ENCODE assay signal across 1 cellular context in the genomic region with DNA sequence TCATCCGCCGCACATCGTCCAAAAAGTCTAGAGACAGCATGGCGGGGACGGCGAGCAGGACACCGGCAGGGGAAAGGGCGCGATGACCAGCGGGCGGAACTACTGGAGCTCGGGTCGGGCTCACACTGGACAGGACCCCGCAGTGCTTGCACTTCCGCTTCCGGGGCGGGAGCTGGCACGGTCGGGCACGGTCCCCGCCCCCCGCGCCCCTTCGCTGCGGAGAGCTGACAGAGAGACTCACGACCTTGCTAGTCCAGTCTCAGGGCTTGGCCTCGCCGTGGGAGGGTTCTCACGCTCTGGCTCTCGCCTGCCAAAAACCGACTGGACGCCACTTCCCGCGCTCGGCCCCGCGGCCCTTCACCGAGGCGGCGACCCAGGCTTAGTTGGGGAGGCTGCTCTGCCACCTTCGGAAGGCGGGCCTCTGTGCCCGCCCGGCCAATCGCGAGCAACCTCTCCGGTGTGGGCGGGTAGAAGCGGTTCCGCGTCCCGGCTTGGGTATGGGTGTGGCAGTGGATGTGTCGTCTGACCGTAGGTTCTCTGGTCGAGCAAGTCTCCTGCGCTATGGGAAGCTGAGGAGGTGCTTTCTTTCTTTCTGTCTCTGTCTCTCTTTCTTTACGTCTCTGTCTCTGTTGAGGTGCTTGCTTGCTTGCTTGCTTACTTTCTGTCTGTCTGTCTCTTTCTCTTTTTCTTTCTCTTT.
TF ChIP-seq lines count a peak whose summit lies in the region.

TSS of gene SEC11A (minus strand) at position 104 of the 697 bp plus-strand sequence. CDS start at position 40, 64 bp downstream.

TF ChIP-seq in GM12878, 131 proteins besides CTCF, POLR2A, EP300 and RAD21 (continued from another document and continues in another):
- TF ChIP-seq E2F8 (IDR thresholded peaks at IDR 0.05; ENCODE audit: low read depth, partially characterized antibody) = peak; percentile 73
- TF ChIP-seq IKZF2 (IDR thresholded peaks at IDR 0.05) = peak; percentile 5 to 8; a peak in 1 of 4 replicates
- peak; percentile 89 for TF ChIP-seq ZBTB11 (CRISPR knock-in tag; IDR thresholded peaks at IDR 0.05)
- peak; percentile 55; the same call in 1 of the 2 replicates for TF ChIP-seq MAX (IDR thresholded peaks at IDR 0.05; ENCODE audit: low read depth, low read length)
- TF ChIP-seq CBX5 (IDR thresholded peaks at IDR 0.05; ENCODE audit: low read depth) = no peak
- peak; percentile 54; the same call in 1 of the 2 replicates for TF ChIP-seq CREM (IDR thresholded peaks at IDR 0.05; ENCODE audit: low read depth)
- TF ChIP-seq ZNF592 (IDR thresholded peaks at IDR 0.05) = no peak
- peak; percentile 94 for TF ChIP-seq POLR2AphosphoS5 (IDR thresholded peaks at IDR 0.05; ENCODE audit: low read length)
- TF ChIP-seq BHLHE40 (IDR thresholded peaks at IDR 0.05; ENCODE audit: borderline replicate concordance in 1 of 2, low read depth in 2 of 2, low read length in 1 of 2) = peak; percentile 84 to 97
- TF ChIP-seq, protein P1, sequence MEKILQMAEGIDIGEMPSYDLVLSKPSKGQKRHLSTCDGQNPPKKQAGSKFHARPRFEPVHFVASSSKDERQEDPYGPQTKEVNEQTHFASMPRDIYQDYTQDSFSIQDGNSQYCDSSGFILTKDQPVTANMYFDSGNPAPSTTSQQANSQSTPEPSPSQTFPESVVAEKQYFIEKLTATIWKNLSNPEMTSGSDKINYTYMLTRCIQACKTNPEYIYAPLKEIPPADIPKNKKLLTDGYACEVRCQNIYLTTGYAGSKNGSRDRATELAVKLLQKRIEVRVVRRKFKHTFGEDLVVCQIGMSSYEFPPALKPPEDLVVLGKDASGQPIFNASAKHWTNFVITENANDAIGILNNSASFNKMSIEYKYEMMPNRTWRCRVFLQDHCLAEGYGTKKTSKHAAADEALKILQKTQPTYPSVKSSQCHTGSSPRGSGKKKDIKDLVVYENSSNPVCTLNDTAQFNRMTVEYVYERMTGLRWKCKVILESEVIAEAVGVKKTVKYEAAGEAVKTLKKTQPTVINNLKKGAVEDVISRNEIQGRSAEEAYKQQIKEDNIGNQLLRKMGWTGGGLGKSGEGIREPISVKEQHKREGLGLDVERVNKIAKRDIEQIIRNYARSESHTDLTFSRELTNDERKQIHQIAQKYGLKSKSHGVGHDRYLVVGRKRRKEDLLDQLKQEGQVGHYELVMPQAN (conservative IDR thresholded peaks at IDR 0.05) = peak; percentile 40
- TF ChIP-seq NR2C2 (IDR thresholded peaks at IDR 0.05; ENCODE audit: borderline replicate concordance, control insufficient read depth, insufficient read length, low read depth) = no peak
- TF ChIP-seq, protein P2, sequence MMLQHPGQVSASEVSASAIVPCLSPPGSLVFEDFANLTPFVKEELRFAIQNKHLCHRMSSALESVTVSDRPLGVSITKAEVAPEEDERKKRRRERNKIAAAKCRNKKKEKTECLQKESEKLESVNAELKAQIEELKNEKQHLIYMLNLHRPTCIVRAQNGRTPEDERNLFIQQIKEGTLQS (IDR thresholded peaks at IDR 0.05; ENCODE audit: borderline replicate concordance, extremely low read depth, low read depth, low read length) = no peak
- TF ChIP-seq TCF12 (IDR thresholded peaks at IDR 0.05; ENCODE audit: low read depth, low read length) = peak; percentile 53; the same call in 1 of the 2 replicates
- TF ChIP-seq ZNF24 (IDR thresholded peaks at IDR 0.05) = no peak
- TF ChIP-seq RBBP5 (conservative IDR thresholded peaks at IDR 0.05) = no peak
- TF ChIP-seq, protein P3, sequence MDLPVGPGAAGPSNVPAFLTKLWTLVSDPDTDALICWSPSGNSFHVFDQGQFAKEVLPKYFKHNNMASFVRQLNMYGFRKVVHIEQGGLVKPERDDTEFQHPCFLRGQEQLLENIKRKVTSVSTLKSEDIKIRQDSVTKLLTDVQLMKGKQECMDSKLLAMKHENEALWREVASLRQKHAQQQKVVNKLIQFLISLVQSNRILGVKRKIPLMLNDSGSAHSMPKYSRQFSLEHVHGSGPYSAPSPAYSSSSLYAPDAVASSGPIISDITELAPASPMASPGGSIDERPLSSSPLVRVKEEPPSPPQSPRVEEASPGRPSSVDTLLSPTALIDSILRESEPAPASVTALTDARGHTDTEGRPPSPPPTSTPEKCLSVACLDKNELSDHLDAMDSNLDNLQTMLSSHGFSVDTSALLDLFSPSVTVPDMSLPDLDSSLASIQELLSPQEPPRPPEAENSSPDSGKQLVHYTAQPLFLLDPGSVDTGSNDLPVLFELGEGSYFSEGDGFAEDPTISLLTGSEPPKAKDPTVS (IDR thresholded peaks at IDR 0.05; ENCODE audit: low read depth, low read length) = no peak
- no peak for TF ChIP-seq PAX8 (IDR thresholded peaks at IDR 0.05)
- peak; percentile 97 for TF ChIP-seq GATAD2B (conservative IDR thresholded peaks at IDR 0.05; ENCODE audit: low read depth)
- no peak for TF ChIP-seq ZNF217 (IDR thresholded peaks at IDR 0.05)
- no peak for TF ChIP-seq ZNF622 (IDR thresholded peaks at IDR 0.05)
- no peak; the same call in 1 of the 2 replicates for TF ChIP-seq ZBED1 (IDR thresholded peaks at IDR 0.05; ENCODE audit: borderline replicate concordance)
- TF ChIP-seq SMARCA5 (IDR thresholded peaks at IDR 0.05) = peak; percentile 78; the same call in 1 of the 2 replicates
- TF ChIP-seq POLR2AphosphoS2 (IDR thresholded peaks at IDR 0.05; ENCODE audit: low read depth, low read length) = peak; percentile 76; the same call in 1 of the 2 replicates
- TF ChIP-seq ASH2L (IDR thresholded peaks at IDR 0.05; ENCODE audit: borderline replicate concordance, low read depth) = no peak
- no peak for TF ChIP-seq ZZZ3 (IDR thresholded peaks at IDR 0.05; ENCODE audit: control insufficient read depth, insufficient read length, low read depth)
- no peak for TF ChIP-seq ZBTB33 (IDR thresholded peaks at IDR 0.05)
- TF ChIP-seq JUNB (IDR thresholded peaks at IDR 0.05) = no peak
- peak; percentile 79 for TF ChIP-seq ELK1 (IDR thresholded peaks at IDR 0.05; ENCODE audit: low read depth, low read length)
- TF ChIP-seq RFX5 (IDR thresholded peaks at IDR 0.05; ENCODE audit: low read depth, low read length) = peak; percentile 12; the same call in 1 of the 2 replicates
- TF ChIP-seq POU2F2 (IDR thresholded peaks at IDR 0.05; ENCODE audit: borderline replicate concordance, low read depth, low read length) = 0 out of 3 replicates have a peak, but pooled peaks have one; percentile 42
- TF ChIP-seq ESRRA (IDR thresholded peaks at IDR 0.05; ENCODE audit: low read length) = no peak
- no peak for TF ChIP-seq ATF2 (IDR thresholded peaks at IDR 0.05; ENCODE audit: low read length)
- TF ChIP-seq HDAC2 (IDR thresholded peaks at IDR 0.05) = no peak
- TF ChIP-seq MEF2A (IDR thresholded peaks at IDR 0.05; ENCODE audit: insufficient read depth, low read depth, low read length) = no peak
- TF ChIP-seq CEBPB (IDR thresholded peaks at IDR 0.05; ENCODE audit: borderline replicate concordance in 1 of 2, low read depth in 2 of 2, low read length in 2 of 2) = no peak
- peak; percentile 42; the same call in 1 of the 2 replicates for TF ChIP-seq SREBF1 (IDR thresholded peaks at IDR 0.05; ENCODE audit: low read length)
- peak; percentile 85 for TF ChIP-seq HDGF (IDR thresholded peaks at IDR 0.05)
